Comparison of ENCODE assay signal across 8 cellular contexts in the genomic region with DNA sequence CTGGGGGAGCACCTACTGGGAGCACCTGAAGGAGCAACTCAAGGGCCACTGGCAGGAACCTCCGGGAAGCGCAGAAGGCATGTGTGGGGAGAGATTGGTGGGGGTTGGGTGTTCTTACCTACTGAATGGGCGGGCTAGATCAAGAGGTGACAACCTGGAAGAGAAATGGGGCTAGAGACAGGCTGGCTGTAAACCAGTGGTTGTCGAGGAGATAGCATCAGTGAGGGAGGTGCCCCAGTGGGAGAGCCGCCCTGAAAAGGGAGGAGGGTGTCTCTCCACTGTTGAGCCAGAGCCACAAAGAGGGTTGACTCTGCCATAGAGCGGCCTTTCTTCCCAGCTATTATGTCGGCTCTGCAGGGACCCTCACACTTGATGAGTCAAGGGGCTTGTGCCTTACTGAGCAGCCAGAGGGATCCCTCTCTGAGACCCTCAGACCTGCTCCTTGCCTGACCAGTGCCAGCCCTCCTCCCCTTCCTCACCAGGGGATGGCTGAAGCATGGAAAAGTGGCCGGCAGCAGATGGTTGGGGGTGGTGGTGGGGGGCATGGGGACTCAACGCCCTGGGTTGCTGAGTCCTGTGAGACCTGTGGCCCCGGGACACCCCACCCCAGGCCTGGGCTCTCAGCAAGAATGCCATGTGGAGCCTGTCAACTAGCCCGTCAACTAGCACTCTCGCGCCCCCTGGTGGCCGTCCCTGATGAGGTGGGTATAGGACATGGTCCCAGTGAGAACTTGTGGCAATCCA. TPM values are rescaled to one million over a fixed set of nuclear protein-coding genes. Genes with fewer than 3 reads are reported as not detected.
A peak's percentile ranks its signal among the peaks of the same experiment; 100 is the strongest.
DNase-seq lines count a peak whose midpoint lies in the region; ATAC-seq and TF ChIP-seq lines count a peak whose summit lies in the region.

No MANE protein-coding gene starts in this region.

- intact Hi-C loops in adrenal gland (cut with DNase I) (loop anchor here (2.0 to 5.0 kb wide), 3 partner anchors 64 to 334 kb away; no protein-coding TSS in a partner anchor), left cardiac atrium (cut with DNase I) (loop anchor here (1.0 to 5.0 kb wide), 2 partner anchors 64 to 334 kb away; no protein-coding TSS in a partner anchor)

- H3K27me3 ChIP-seq in adrenal gland, result no peaks in the 10 kb centered on the region

- peak; percentile 98 for ATAC-seq in left cardiac atrium
- ATAC-seq in HG02840 (IDR thresholded peaks at IDR 0.05; ENCODE audit: low FRiP score, unreplicated experiment), result no peak

- peak; percentile 85 for TF ChIP-seq CTCF in HFF-Myc (IDR thresholded peaks at IDR 0.05; ENCODE audit: low read depth, low read length, missing control alignments)
- TF ChIP-seq CTCF in adrenal gland (IDR thresholded peaks at IDR 0.05), result peak; percentile 76 to 97 (median 86)

- no peaks in the 10 kb centered on the region for H3K4me1 ChIP-seq in adrenal gland (replicated peaks in 1 of 2)

- 36 to 68% (median 46%) methylated on average over 6 to 14 of the region's 14 CpGs for WGBS in adrenal gland, 4 donors

- DNase-seq in ELR (ENCODE audit: low read depth), result peak; percentile 86
- peak; percentile 25 for DNase-seq in HFF-Myc (ENCODE audit: extremely low read depth, low read depth)
- DNase-seq in NCI-H146 treated with DMSO at 0.1 percent for 48 hours (lab: John Stamatoyannopoulos, UW; ENCODE audit: unreplicated experiment), result peak; percentile 11
- DNase-seq in T-helper 2 cell, result peak; percentile 77 to 96 (median 87)
- peak; percentile 87 to 96 (median 94) for DNase-seq in adrenal gland
- peak; percentile 93 for DNase-seq in left cardiac atrium
- peak; percentile 68 for DNase-seq in retina

- H3K9me3 ChIP-seq in adrenal gland (replicated peaks in 1 of 3), result no peaks in the 10 kb centered on the region

- no peak for TF ChIP-seq POLR2A in adrenal gland (IDR thresholded peaks at IDR 0.05)

- H3K4me3 ChIP-seq in HFF-Myc (replicated peaks; ENCODE audit: low read depth, low read length) (no peak overlapping the region), adrenal gland (no peak overlapping the region)

- H3K27ac ChIP-seq in adrenal gland, result no peak overlapping the region

- no peaks in the 10 kb centered on the region for H3K36me3 ChIP-seq in adrenal gland (replicated peaks in 1 of 2)

RNA-seq across cellular contexts. Expression of gene PURB, which starts 36.4 kb away (rescaled TPM):
- 10 to 100 TPM in 6 of 8 donors, 1 to 10 TPM in 2; 9.5 to 23.3 (median 14.9) TPM for total RNA-seq in adrenal gland
- 10 to 100 TPM in 1 of 3 donors, 1 to 10 TPM in 2; 4.6 to 16.4 (median 7.5) TPM for polyA plus RNA-seq in adrenal gland
- total RNA-seq in left cardiac atrium, result 10 to 100 TPM; 13.8 to 19.3 TPM

RNA-seq across cellular contexts. Expression of gene MYO1G, which starts 57.0 kb away (rescaled TPM):
- total RNA-seq in adrenal gland (1 to 10 TPM in 7 of 8 donors, under 1 TPM in 1; 0.06 to 8.1 (median 4.2) TPM), left cardiac atrium (1 to 10 TPM; 3.1 to 3.5 TPM)
- polyA plus RNA-seq in adrenal gland, result 10 to 100 TPM in 1 of 3 donors, 1 to 10 TPM in 2; 1.0 to 12.8 (median 4.0) TPM

Comparison
In these comparisons a context has a peak if more than half of its experiments do, and no peak if none do; other contexts are left out.
1. DNase-seq: peak in every context shown above with its lines; median percentile 94 in adrenal gland; 93 in left cardiac atrium; 87 in T-helper 2 cell; 86 in ELR; 68 in retina; 25 in HFF-Myc; 11 in NCI-H146 treated with DMSO at 0.1 percent for 48 hours.